8 cellular contexts compared by ENCODE assay signal in the genomic region with DNA sequence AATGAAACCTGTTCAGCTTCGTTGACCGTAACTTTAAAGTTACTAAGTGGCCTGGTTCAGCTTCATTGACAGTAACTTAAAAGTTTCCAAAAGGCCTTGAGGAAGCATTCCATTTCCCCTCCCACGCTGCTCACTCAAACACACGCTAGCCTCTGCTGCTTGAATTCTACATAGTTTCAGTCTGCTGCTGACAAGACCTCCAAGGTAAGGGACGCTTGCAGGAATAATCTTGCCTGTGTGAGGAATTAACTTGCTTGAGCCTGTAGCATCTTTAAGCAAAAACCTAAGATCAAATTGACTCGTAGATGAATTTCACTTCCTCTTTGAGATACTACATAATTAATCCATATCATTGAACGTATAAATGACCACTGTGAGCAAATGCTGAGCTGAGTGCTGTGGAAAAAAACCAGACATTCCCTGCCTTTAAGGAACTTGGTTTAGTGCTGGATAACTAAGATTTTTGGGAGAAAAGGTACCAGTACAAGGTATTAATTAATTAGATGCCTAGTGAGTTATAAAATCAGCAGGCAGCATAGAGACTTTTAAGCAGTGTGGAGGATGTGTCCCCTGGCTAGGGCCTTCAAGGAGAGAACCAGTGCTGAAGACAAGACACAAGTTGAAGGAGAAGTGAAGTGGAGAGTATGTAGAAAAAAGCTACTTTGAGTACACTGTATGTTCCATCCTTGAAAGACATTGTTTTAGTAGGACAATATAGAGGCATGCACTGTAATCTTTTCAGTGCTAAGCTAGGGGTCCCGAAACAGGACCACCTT. TPM values are rescaled to one million over a fixed set of nuclear protein-coding genes. Genes with fewer than 3 reads are reported as not detected.
DNase-seq lines count a peak whose midpoint lies in the region; ATAC-seq and TF ChIP-seq lines count a peak whose summit lies in the region.

No MANE protein-coding gene starts in this region.

- no peaks in the 10 kb centered on the region for H3K36me3 ChIP-seq in OCI-LY7 (ENCODE audit: insufficient read depth, low read length)
- H3K36me3 ChIP-seq in transverse colon: peaks cover 0 to 8% (median 2%) of the 10 kb centered on the region in 4 donors

- H3K4me3 ChIP-seq in OCI-LY7 (ENCODE audit: low read depth, low read length, poor library complexity, severe bottlenecking) (no peak overlapping the region), transverse colon (no peak overlapping the region)

- no peak overlapping the region for H3K27ac ChIP-seq in OCI-LY7 (ENCODE audit: low read depth, low read length, poor library complexity, severe bottlenecking)
- peak overlapping the region in 1 of 4 donors; percentile 52 for H3K27ac ChIP-seq in transverse colon

- no peaks in the 10 kb centered on the region for H3K9me2 ChIP-seq in OCI-LY7 (ENCODE audit: insufficient read depth, low read length)

- BruUV-seq in OCI-LY7 (replicated peaks; lab: Mats Ljungman, UMichigan): no TSS peak

- CTCF ChIA-PET in OCI-LY7 (lab: Charles Lee; ENCODE audit: unreplicated experiment): no interaction called here

- peak overlapping the region; percentile 28; the same call in 1 of the 2 replicates for H3K4me2 ChIP-seq in OCI-LY7 (ENCODE audit: low read length)

- no peaks in the 10 kb centered on the region for H4K20me1 ChIP-seq in OCI-LY7 (ENCODE audit: insufficient read depth, low read length)

- TF ChIP-seq POLR2A in transverse colon (IDR thresholded peaks at IDR 0.05): no peak

- H3K9me3 ChIP-seq in OCI-LY7 (ENCODE audit: low read length) (no peaks in the 10 kb centered on the region), transverse colon (no peaks in the 10 kb centered on the region)

- no peak for TF ChIP-seq EP300 in transverse colon (IDR thresholded peaks at IDR 0.05; ENCODE audit: low read depth)

- no peaks in the 10 kb centered on the region for H3K27me3 ChIP-seq in transverse colon

- no peak for TF ChIP-seq CTCF in OCI-LY7 (conservative IDR thresholded peaks at IDR 0.05; ENCODE audit: low read length)
- no peak for TF ChIP-seq CTCF in transverse colon (IDR thresholded peaks at IDR 0.05)

- peak overlapping the region; percentile 30; the same call in 1 of the 2 replicates for H2AFZ ChIP-seq in OCI-LY7 (ENCODE audit: low read length)

- intact Hi-C loops in OCI-LY7 (cut with micrococcal nuclease; ENCODE audit: unreplicated experiment) (no loop called here), transverse colon (cut with DNase I; ENCODE audit: low total_unique reads) (no loop called here)

- POLR2A ChIA-PET in OCI-LY7 (lab: Charles Lee): interaction anchor here (1.3 to 1.6 kb wide), 2 partner anchors 13 to 23 kb away, joined by 3 to 4 read pairs; no protein-coding TSS in a partner anchor
- POLR2A ChIA-PET in naive thymus-derived CD8-positive, alpha-beta T cell (lab: Charles Lee): no interaction called here

- no peaks in the 10 kb centered on the region for H3K27me3 Mint-ChIP-seq in naive thymus-derived CD8-positive, alpha-beta T cell

- DNase-seq in OCI-LY7 (ENCODE audit: low spot score) (no peak), DMS153 treated with DMSO at 0.1 percent for 48 hours (lab: John Stamatoyannopoulos, UW; ENCODE audit: unreplicated experiment) (no peak), transverse colon (no peak), GM19240 (ENCODE audit: insufficient read length, low spot score) (no peak)
- no peak for DNase-seq in naive thymus-derived CD8-positive, alpha-beta T cell

- H3K4me1 ChIP-seq in OCI-LY7 (ENCODE audit: insufficient read depth, low read length, poor library complexity, severe bottlenecking) (peaks cover 7% of the 10 kb centered on the region), transverse colon (peaks cover 13 to 39% (median 29%) of the 10 kb centered on the region in 4 donors)

- H3K4me3 Mint-ChIP-seq in naive thymus-derived CD8-positive, alpha-beta T cell: no peak overlapping the region

- no peaks in the 10 kb centered on the region for H3K79me2 ChIP-seq in OCI-LY7 (ENCODE audit: insufficient read depth, low read depth, low read length)

- H3K36me3 Mint-ChIP-seq in naive thymus-derived CD8-positive, alpha-beta T cell: peaks cover 0 to 28% (median 16%) of the 10 kb centered on the region in 3 donors

- 54 to 61% methylated on average over 5 to 8 of the region's 8 CpGs for WGBS in transverse colon (ENCODE audit: low coverage in 1 of 2), 2 donors

- peaks cover 14 to 45% (median 23%) of the 10 kb centered on the region in 4 donors for H3K4me1 Mint-ChIP-seq in naive thymus-derived CD8-positive, alpha-beta T cell

- in situ Hi-C loops in transverse colon (cut with MboI; ENCODE audit: low pct_ligation_motif_present in 1 of 4, low pct_unique_long_range_greater_than_20kb in 1 of 4, low sequenced_read_pairs in 3 of 4): no loop called here

- no peaks in the 10 kb centered on the region for H3K9me3 Mint-ChIP-seq in naive thymus-derived CD8-positive, alpha-beta T cell

- ATAC-seq in GM18508 (IDR thresholded peaks at IDR 0.05; ENCODE audit: insufficient read depth, unreplicated experiment) (peak; percentile 80), HG02571 (IDR thresholded peaks at IDR 0.05; ENCODE audit: unreplicated experiment) (peak; percentile 67)
- ATAC-seq in naive thymus-derived CD8-positive, alpha-beta T cell: no peak
- ATAC-seq in activated CD4-positive, CD25-positive, alpha-beta regulatory T cell treated with anti-CD3 and anti-CD28 coated beads, Interleukin-2, amount 50 U/mL, for 24 hours: no peak

- H3K27ac Mint-ChIP-seq in naive thymus-derived CD8-positive, alpha-beta T cell: peak overlapping the region in 7 of 10 donors; percentile 2 to 53 (median 28)

RNA-seq across cellular contexts. Expression of a gene that starts 39.2 kb away (rescaled TPM):
- not detected in 2 replicates for total RNA-seq in OCI-LY7 (2014; rRNA removed; shearing (Covaris generic))
- not detected in 2 replicates for total RNA-seq in OCI-LY7 (2022)
- 1 to 10 TPM; 5.0 to 6.6 TPM for total RNA-seq in naive thymus-derived CD8-positive, alpha-beta T cell
- polyA plus RNA-seq in naive thymus-derived CD8-positive, alpha-beta T cell: 1 to 10 TPM; 5.3 to 7.1 (median 6.0) TPM
- 100 to 1,000 TPM in 3 of 4 donors, 10 to 100 TPM in 1; 93.9 to 191 (median 161) TPM for total RNA-seq in transverse colon

Comparison
In these comparisons a context has a peak if more than half of its experiments do, and no peak if none do; other contexts are left out.
1. ATAC-seq: peak in GM18508 (single experiment) and HG02571 (single experiment); none in naive thymus-derived CD8-positive, alpha-beta T cell (0 of 2) and activated CD4-positive, CD25-positive, alpha-beta regulatory T cell treated with anti-CD3 and anti-CD28 coated beads, Interleukin-2, amount 50 U/mL, for 24 hours (0 of 2).
2. RNA of a gene that starts 39.2 kb away (total RNA-seq): 93.9 to 191 TPM in transverse colon; 5.0 to 6.6 TPM in naive thymus-derived CD8-positive, alpha-beta T cell and not detected in OCI-LY7; every median in the first group is over 10 times any median in the second.